In the genomic region with DNA sequence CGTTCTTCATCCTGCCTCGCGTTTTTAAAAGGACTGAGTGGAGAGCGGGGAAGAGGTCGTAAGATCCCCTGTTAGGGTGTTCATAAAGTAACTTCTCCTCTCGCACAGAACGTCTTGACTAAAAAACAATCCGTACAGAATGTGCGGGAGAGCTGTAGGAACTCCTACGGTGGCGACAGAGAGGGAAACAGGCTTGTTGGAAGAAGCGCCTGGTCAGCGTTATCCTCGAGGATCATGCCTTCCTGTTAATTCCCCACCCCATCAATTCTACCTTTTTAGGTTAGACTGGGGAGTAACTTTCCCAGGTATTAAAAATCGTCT, we compare ENCODE assay signal across 8 cellular contexts. TPM values are rescaled to one million over a fixed set of nuclear protein-coding genes. Genes with fewer than 3 reads are reported as not detected.
DNase-seq lines count a peak whose midpoint lies in the region; ATAC-seq, FAIRE-seq and TF ChIP-seq lines count a peak whose summit lies in the region.

No MANE protein-coding gene starts in this region.

- H4K20me1 ChIP-seq in endothelial cell of umbilical vein (replicated peaks; ENCODE audit: control insufficient read depth, extremely low read depth, insufficient read depth, low read length): no peaks in the 10 kb centered on the region

- peaks cover 35 to 37% of the 10 kb centered on the region in 2 donors for H3K4me1 Mint-ChIP-seq in natural killer cell

- ATAC-seq in GM18508 (IDR thresholded peaks at IDR 0.05; ENCODE audit: insufficient read depth, unreplicated experiment): peak; percentile 6
- peak; percentile 17 for ATAC-seq in HG03064 (IDR thresholded peaks at IDR 0.05; ENCODE audit: low read depth, unreplicated experiment)
- peak in 1 of 3 donors; percentile 1 for ATAC-seq in natural killer cell

- dilution Hi-C loops in endothelial cell of umbilical vein (cut with MboI; ENCODE audit: extremely low pct_ligation_motif_present, low sequenced_read_pairs): no loop called here

- no peak for TF ChIP-seq POLR2A in endothelial cell of umbilical vein (IDR thresholded peaks at IDR 0.05; ENCODE audit: low read depth, low read length)

- peaks cover 2 to 3% of the 10 kb centered on the region in 2 donors for H3K9me3 Mint-ChIP-seq in natural killer cell

- H3K27ac Mint-ChIP-seq in natural killer cell: peak overlapping the region; percentile 91 to 97

- peaks cover 43% of the 10 kb centered on the region for H3K79me2 ChIP-seq in endothelial cell of umbilical vein (ENCODE audit: control insufficient read depth, insufficient read depth, low read length)

- H3K4me1 ChIP-seq in endothelial cell of umbilical vein (ENCODE audit: control insufficient read depth, extremely low read depth, insufficient read depth, low read length): peaks cover 20% of the 10 kb centered on the region

- POLR2A ChIA-PET in endothelial cell of umbilical vein (lab: Charles Lee): interaction anchor here (1.0 to 1.6 kb wide), 3 partner anchors 129 to 969 kb away, joined by 3 to 4 read pairs (median 3); partner anchors contain the start of genes APPL2 and NFYB

- H3K4me2 ChIP-seq in endothelial cell of umbilical vein (ENCODE audit: insufficient read depth, low read length): peak overlapping the region; percentile 89

- H3K36me3 ChIP-seq in endothelial cell of umbilical vein (ENCODE audit: control insufficient read depth in 2 of 2, extremely low read depth in 1 of 2, insufficient read depth in 2 of 2, low read length in 2 of 2): peaks cover 0 to 5% of the 10 kb centered on the region in 2 experiments

- H3K27me3 ChIP-seq in endothelial cell of umbilical vein (ENCODE audit: control insufficient read depth in 2 of 2, insufficient read depth in 2 of 2, low read length in 2 of 2): no peaks in the 10 kb centered on the region

- FAIRE-seq in endothelial cell of umbilical vein (lab: Jason Lieb, UNC): peak; percentile 47

- intact Hi-C loops in endothelial cell of umbilical vein (cut with micrococcal nuclease) (loop anchor here (2.0 to 5.0 kb wide), 4 partner anchors 22 to 905 kb away; partner anchors contain the start of genes ALDH1L2 and EID3), natural killer cell (cut with micrococcal nuclease) (no loop called here)

- H3K27me3 Mint-ChIP-seq in natural killer cell (ENCODE audit: low read depth in 2 of 2): peaks cover 21 to 22% of the 10 kb centered on the region in 2 donors

- H3K4me3 ChIP-seq in AG09309 (ENCODE audit: control insufficient read depth, low read depth, low read length) (peak overlapping the region; percentile 99), endothelial cell of umbilical vein (replicated peaks in 1 of 3; ENCODE audit: insufficient read depth in 1 of 3, low read depth in 1 of 3, low read length in 3 of 3) (peak overlapping the region; percentile 11 to 96 (median 72))

- H3K9me3 ChIP-seq in endothelial cell of umbilical vein (replicated peaks; ENCODE audit: control insufficient read depth, insufficient read depth, low read length): no peaks in the 10 kb centered on the region

- peak overlapping the region; percentile 83 for H3K9ac ChIP-seq in endothelial cell of umbilical vein (replicated peaks; ENCODE audit: extremely low read depth, insufficient read depth, low read length)

- peak overlapping the region; percentile 97 for H3K4me3 Mint-ChIP-seq in natural killer cell

- TF ChIP-seq CTCF in AG09309 (IDR thresholded peaks at IDR 0.05; ENCODE audit: control insufficient read depth, insufficient read depth, low read depth, low read length, missing control alignments) (no peak), endothelial cell of umbilical vein (IDR thresholded peaks at IDR 0.05; ENCODE audit: extremely low read depth in 1 of 2, insufficient read depth in 1 of 2, low read depth in 1 of 2, low read length in 2 of 2) (no peak), natural killer cell (IDR thresholded peaks at IDR 0.05) (no peak)

- no peaks in the 10 kb centered on the region for H3K9me1 ChIP-seq in endothelial cell of umbilical vein (replicated peaks; ENCODE audit: control insufficient read depth, extremely low read depth, insufficient read depth, low read length)

- CTCF ChIA-PET in endothelial cell of umbilical vein (lab: Charles Lee): interaction anchor here (1.3 to 3.5 kb wide), 5 partner anchors 8 to 725 kb away, joined by 3 to 13 read pairs (median 5); partner anchors contain the start of gene ALDH1L2

- DNase-seq in AG09309 (ENCODE audit: low read depth) (no peak), RPMI7951 (ENCODE audit: low read depth) (peak; percentile 42), endothelial cell of umbilical vein (ENCODE audit: low read depth, low spot score) (no peak), natural killer cell (no peak), GM03348 (ENCODE audit: low spot score) (no peak), NCI-H510A (lab: John Stamatoyannopoulos, UW) (no peak)

- H3K36me3 Mint-ChIP-seq in natural killer cell: no peaks in the 10 kb centered on the region

- TSS peak; percentile 64 for BruUV-seq in endothelial cell of umbilical vein (replicated peaks; lab: Mats Ljungman, UMichigan)

- peak overlapping the region; percentile 90 for H2AFZ ChIP-seq in endothelial cell of umbilical vein (ENCODE audit: low read depth, low read length)

- peak overlapping the region; percentile 18 for H3K27ac ChIP-seq in endothelial cell of umbilical vein (ENCODE audit: insufficient read depth, low read depth, low read length)

TF ChIP-seq in endothelial cell of umbilical vein, 7 proteins besides CTCF, POLR2A, EP300 and RAD21:
- no peak for TF ChIP-seq MYC (IDR thresholded peaks at IDR 0.05; ENCODE audit: low read depth, low read length)
- TF ChIP-seq GATA2 (IDR thresholded peaks at IDR 0.05; ENCODE audit: insufficient read depth, insufficient read length, low read depth, low read length): no peak
- TF ChIP-seq FOS (IDR thresholded peaks at IDR 0.05; ENCODE audit: borderline replicate concordance, insufficient read depth, low read length): no peak
- TF ChIP-seq POLR2AphosphoS5 (IDR thresholded peaks at IDR 0.05; ENCODE audit: insufficient read depth, low read depth, low read length): no peak
- TF ChIP-seq JUN (IDR thresholded peaks at IDR 0.05; ENCODE audit: borderline replicate concordance, insufficient read depth, insufficient read length, low read depth): no peak
- TF ChIP-seq EZH2 (IDR thresholded peaks at IDR 0.05; ENCODE audit: borderline replicate concordance, low read depth, low read length, severe bottlenecking): no peak
TF ChIP-seq in endothelial cell of umbilical vein: peak in this region for 0.

RNA-seq across cellular contexts. Expression of gene WASHC4, which starts 0.4 kb away (rescaled TPM):
- total RNA-seq in RPMI7951 (2014; rRNA removed; shearing (Covaris generic)): 73.2 and 83.6 TPM in 2 replicates
- total RNA-seq in endothelial cell of umbilical vein: 99.8 and 123 TPM in 2 replicates
- polyA plus RNA-seq in endothelial cell of umbilical vein: 22.0 and 30.4 TPM in 2 replicates
- polyA plus RNA-seq in endothelial cell of umbilical vein (2011; cell fraction: cytosol; rRNA removed): 28.0 and 29.5 TPM in 2 replicates
- 130 and 182 TPM in 2 replicates for polyA plus RNA-seq in endothelial cell of umbilical vein (2011; cell fraction: nucleus; rRNA removed)
- polyA plus RNA-seq in endothelial cell of umbilical vein (2012): 58.0 and 64.6 TPM in 2 replicates
- polyA minus RNA-seq in endothelial cell of umbilical vein: 108 and 122 TPM in 2 replicates
- polyA minus RNA-seq in endothelial cell of umbilical vein (2011; cell fraction: cytosol; rRNA and poly(A)+ RNA removed): 25.2 TPM
- 282 and 380 TPM in 2 replicates for polyA minus RNA-seq in endothelial cell of umbilical vein (2011; cell fraction: nucleus; rRNA and poly(A)+ RNA removed)
- 10 to 100 TPM; 34.2 to 40.9 (median 35.7) TPM for total RNA-seq in natural killer cell

RNA-seq across cellular contexts. Expression of gene ALDH1L2, which starts 22.9 kb away (rescaled TPM):
- 6.7 and 13.8 TPM in 2 replicates for total RNA-seq in RPMI7951 (2014; rRNA removed; shearing (Covaris generic))
- total RNA-seq in endothelial cell of umbilical vein (2.2 and 2.5 TPM in 2 replicates), natural killer cell (1 to 10 TPM in 1 of 3 donors, not detected in 2; 1.1 TPM)
- 1.4 and 1.5 TPM in 2 replicates for polyA plus RNA-seq in endothelial cell of umbilical vein
- 1.2 and 1.3 TPM in 2 replicates for polyA plus RNA-seq in endothelial cell of umbilical vein (2011; cell fraction: cytosol; rRNA removed)
- polyA plus RNA-seq in endothelial cell of umbilical vein (2011; cell fraction: nucleus; rRNA removed): 2.8 and 3.5 TPM in 2 replicates
- 0.98 and 1.1 TPM in 2 replicates for polyA plus RNA-seq in endothelial cell of umbilical vein (2012)
- polyA minus RNA-seq in endothelial cell of umbilical vein: 3.0 TPM in 2 replicates
- polyA minus RNA-seq in endothelial cell of umbilical vein (2011; cell fraction: cytosol; rRNA and poly(A)+ RNA removed): 0.10 TPM
- polyA minus RNA-seq in endothelial cell of umbilical vein (2011; cell fraction: nucleus; rRNA and poly(A)+ RNA removed): 2.2 and 3.3 TPM in 2 replicates
